In the genomic region with DNA sequence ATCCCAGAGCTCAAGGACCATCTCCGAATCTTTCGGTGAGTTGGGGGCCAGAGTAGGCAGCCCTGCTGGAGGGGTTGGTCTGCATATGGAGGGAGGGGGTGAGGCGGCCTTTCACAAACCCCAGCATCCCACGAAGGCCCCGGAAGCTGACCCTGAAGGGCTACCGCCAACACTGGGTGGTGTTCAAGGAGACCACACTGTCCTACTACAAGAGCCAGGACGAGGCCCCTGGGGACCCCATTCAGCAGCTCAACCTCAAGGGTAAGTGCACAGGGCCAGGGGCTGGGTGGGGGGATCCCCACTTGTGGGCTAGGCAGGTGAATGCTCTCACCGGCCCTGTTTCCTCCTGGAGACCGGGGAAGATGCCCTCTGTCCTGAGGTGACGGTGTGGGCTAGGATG, we compare ENCODE assay signal across 23 cellular contexts. TPM values are rescaled to one million over a fixed set of nuclear protein-coding genes. Genes with fewer than 3 reads are reported as not detected.
DNase-seq lines count a peak whose midpoint lies in the region; TF ChIP-seq lines count a peak whose summit lies in the region.
"Had no signal": no experiment of that assay in that cellular context is flagged by ENCODE, and none has a peak within 500 bp of the region (broad histone marks: within the 10 kb centered on the region; RNA-seq: fewer than 3 reads in every experiment).

No MANE protein-coding gene starts in this region.

- H3K36me3 ChIP-seq in neural progenitor cell (no peaks in the 10 kb centered on the region), spleen (peaks cover 0 to 100% (median 68%) of the 10 kb centered on the region in 6 donors)

- no peaks in the 10 kb centered on the region for H3K27me3 Mint-ChIP-seq in activated T-cell treated with anti-CD3 and anti-CD28 coated beads, Interleukin-2, amount 50 U/mL, for 24 hours
- no peaks in the 10 kb centered on the region for H3K27me3 Mint-ChIP-seq in neural progenitor cell (ENCODE audit: insufficient read depth, low read depth)
- no peaks in the 10 kb centered on the region for H3K27me3 Mint-ChIP-seq in progenitor cell of endocrine pancreas

- H3K27ac Mint-ChIP-seq in activated T-cell treated with anti-CD3 and anti-CD28 coated beads, Interleukin-2, amount 50 U/mL, for 24 hours: peak overlapping the region; percentile 34
- H3K27ac Mint-ChIP-seq in neural progenitor cell (no peak overlapping the region), progenitor cell of endocrine pancreas (no peak overlapping the region)
- H3K27ac Mint-ChIP-seq: GM23338 had no signal

- H3K36me3 Mint-ChIP-seq in activated T-cell treated with anti-CD3 and anti-CD28 coated beads, Interleukin-2, amount 50 U/mL, for 24 hours (ENCODE audit: low read depth): peaks cover 90% of the 10 kb centered on the region
- H3K36me3 Mint-ChIP-seq in neural progenitor cell: peaks cover 5% of the 10 kb centered on the region
- H3K36me3 Mint-ChIP-seq in progenitor cell of endocrine pancreas (ENCODE audit: insufficient read depth): peaks cover 8% of the 10 kb centered on the region

- H4K20me1 ChIP-seq in neural progenitor cell (ENCODE audit: low read depth): no peaks in the 10 kb centered on the region

- no peak for TF ChIP-seq CTCF in VCaP (conservative IDR thresholded peaks at IDR 0.05)
- TF ChIP-seq CTCF in neural progenitor cell (IDR thresholded peaks at IDR 0.05): no peak
- TF ChIP-seq CTCF in progenitor cell of endocrine pancreas (IDR thresholded peaks at IDR 0.05; ENCODE audit: unreplicated experiment): no peak
- TF ChIP-seq CTCF in spleen (IDR thresholded peaks at IDR 0.05 in 8 of 11, conservative IDR thresholded peaks at IDR 0.05 in 3 of 11): no peak

- no peaks in the 10 kb centered on the region for H3K9me3 Mint-ChIP-seq in activated T-cell treated with anti-CD3 and anti-CD28 coated beads, Interleukin-2, amount 50 U/mL, for 24 hours
- H3K9me3 Mint-ChIP-seq in neural progenitor cell (no peaks in the 10 kb centered on the region), progenitor cell of endocrine pancreas (ENCODE audit: low read depth) (no peaks in the 10 kb centered on the region)
- H3K9me3 Mint-ChIP-seq: GM23338, H9 had no signal

- H3K9me3 ChIP-seq in neural progenitor cell (ENCODE audit: low read depth) (no peaks in the 10 kb centered on the region), spleen (no peaks in the 10 kb centered on the region)
- H3K9me3 ChIP-seq: MG63, SJCRH30 had no signal

- 87 to 91% (median 89%) methylated on average over 6 to 10 of the region's 10 CpGs for WGBS in spleen, 5 donors

- H3K4me1 Mint-ChIP-seq in activated T-cell treated with anti-CD3 and anti-CD28 coated beads, Interleukin-2, amount 50 U/mL, for 24 hours (ENCODE audit: low read depth): peaks cover 15% of the 10 kb centered on the region
- H3K4me1 Mint-ChIP-seq in neural progenitor cell (peaks cover 3% of the 10 kb centered on the region), progenitor cell of endocrine pancreas (ENCODE audit: low read depth) (peaks cover 6% of the 10 kb centered on the region)

- peaks cover under 1% of the 10 kb centered on the region for H3F3A ChIP-seq in neural progenitor cell (ENCODE audit: low read depth)

- no peak for DNase-seq in activated T-cell treated with anti-CD3 and anti-CD28 coated beads, Interleukin-2, amount 50 U/mL, for 24 hours
- DNase-seq in activated T-cell treated with anti-CD3 and anti-CD28 coated beads for 4 hours (no peak), neural progenitor cell (ENCODE audit: low spot score) (peak; percentile 1), progenitor cell of endocrine pancreas (ENCODE audit: low spot score, unreplicated experiment) (no peak), spleen (no peak)
- no peak for DNase-seq in stimulated activated CD4-positive, alpha-beta T cell treated with anti-CD3 and anti-CD28 coated beads, Interleukin-2, amount 100 ng/mL, for 48 hours
- no peak for DNase-seq in activated CD4-positive, alpha-beta T cell treated with anti-CD3 and anti-CD28 coated beads, Interleukin-2, amount 50 U/mL, for 1 hour
- DNase-seq: Calu3, DMS153, DND-41, H9, KG1, MG63, NCI-H1105 treated with DMSO at 0.1 percent for 48 hours, NCI-H146, NCI-H1930, NCI-H2107, NCI-H446, NCI-H524 treated with DMSO at 0.1 percent for 48 hours, NCI-H774, SJCRH30 had no signal

- H3K27ac ChIP-seq in VCaP: peak overlapping the region; percentile 80
- no peak overlapping the region for H3K27ac ChIP-seq in neural progenitor cell
- peak overlapping the region in 2 of 8 donors; percentile 11 to 25 for H3K27ac ChIP-seq in spleen
- H3K27ac ChIP-seq: SJCRH30 had no signal

- TF ChIP-seq POLR2A in spleen (IDR thresholded peaks at IDR 0.05): no peak

- H2AFZ ChIP-seq in neural progenitor cell (replicated peaks): no peak overlapping the region
- H2AFZ ChIP-seq: GM23338 had no signal

- no peak overlapping the region for H3K4me3 Mint-ChIP-seq in activated T-cell treated with anti-CD3 and anti-CD28 coated beads, Interleukin-2, amount 50 U/mL, for 24 hours
- H3K4me3 Mint-ChIP-seq in neural progenitor cell (no peak overlapping the region), progenitor cell of endocrine pancreas (ENCODE audit: low read depth) (no peak overlapping the region)
- H3K4me3 Mint-ChIP-seq: GM23338, H9 had no signal

- H3K4me3 ChIP-seq in neural progenitor cell (no peak overlapping the region), spleen (no peak overlapping the region)
- H3K4me3 ChIP-seq: GM23338, MG63, SJCRH30 had no signal

- H3K79me2 ChIP-seq in neural progenitor cell (ENCODE audit: low read depth): no peaks in the 10 kb centered on the region

- no peaks in the 10 kb centered on the region for H3K4me1 ChIP-seq in neural progenitor cell
- peaks cover 0 to 67% (median 22%) of the 10 kb centered on the region in 6 donors for H3K4me1 ChIP-seq in spleen

- H3K27me3 ChIP-seq in neural progenitor cell (no peaks in the 10 kb centered on the region), spleen (replicated peaks in 1 of 7) (no peaks in the 10 kb centered on the region)
- H3K27me3 ChIP-seq: MG63, SJCRH30 had no signal

- no peak overlapping the region for H3K9ac ChIP-seq in neural progenitor cell

- intact Hi-C loops in spleen (cut with DNase I; ENCODE audit: low total_unique reads): no loop called here

- H3K4me2 ChIP-seq in neural progenitor cell: no peak overlapping the region
- H3K4me2 ChIP-seq: GM23338 had no signal

RNA-seq across cellular contexts. Expression of gene TRPT1, which starts 6.2 kb away (rescaled TPM):
- total RNA-seq in neural progenitor cell (ENCODE audit: low replicate concordance) (17.5 and 63.4 TPM in 2 replicates), progenitor cell of endocrine pancreas (52.0 and 53.9 TPM in 2 replicates), spleen (10 to 100 TPM; 34.2 to 56.3 (median 40.0) TPM)
- 10 to 100 TPM; 57.8 to 74.0 (median 60.8) TPM for polyA plus RNA-seq in spleen

RNA-seq across cellular contexts. Expression of gene NUDT22, which starts 6.3 kb away (rescaled TPM):
- total RNA-seq in neural progenitor cell (ENCODE audit: low replicate concordance): 23.5 and 28.8 TPM in 2 replicates
- 42.9 and 48.2 TPM in 2 replicates for total RNA-seq in progenitor cell of endocrine pancreas
- 10 to 100 TPM; 68.1 to 88.6 (median 78.2) TPM for total RNA-seq in spleen
- 100 to 1,000 TPM in 1 of 3 donors, 10 to 100 TPM in 2; 61.8 to 109 (median 96.3) TPM for polyA plus RNA-seq in spleen

RNA-seq across cellular contexts. Expression of gene DNAJC4, which starts 10.6 kb away (rescaled TPM):
- 3.9 and 18.1 TPM in 2 replicates for total RNA-seq in neural progenitor cell (ENCODE audit: low replicate concordance)
- 35.4 and 39.1 TPM in 2 replicates for total RNA-seq in progenitor cell of endocrine pancreas
- total RNA-seq in spleen: 10 to 100 TPM; 28.0 to 59.9 (median 49.0) TPM
- 100 to 1,000 TPM in 1 of 3 donors, 10 to 100 TPM in 2; 83.7 to 113 (median 85.8) TPM for polyA plus RNA-seq in spleen

RNA-seq across cellular contexts. Expression of gene FERMT3, which starts 13.2 kb away (rescaled TPM):
- total RNA-seq in neural progenitor cell (ENCODE audit: low replicate concordance) (0.31 TPM in 1 of 2 replicates, not detected in the other), progenitor cell of endocrine pancreas (5.4 and 5.9 TPM in 2 replicates), spleen (100 to 1,000 TPM; 129 to 248 (median 178) TPM)
- 100 to 1,000 TPM; 120 to 210 (median 159) TPM for polyA plus RNA-seq in spleen

RNA-seq across cellular contexts. Expression of gene VEGFB, which starts 14.6 kb away (rescaled TPM):
- total RNA-seq in neural progenitor cell (ENCODE audit: low replicate concordance): 2.3 and 6.8 TPM in 2 replicates
- total RNA-seq in progenitor cell of endocrine pancreas: 66.1 and 68.2 TPM in 2 replicates
- 100 to 1,000 TPM in 1 of 7 donors, 10 to 100 TPM in 6; 38.3 to 103 (median 63.5) TPM for total RNA-seq in spleen
- 10 to 100 TPM; 81.6 to 96.9 (median 87.1) TPM for polyA plus RNA-seq in spleen
